In genomic region chr20:50722466-50723155, GRCh38 we compare ENCODE assay signal across 19 cellular contexts. TPM values are rescaled to one million over a fixed set of nuclear protein-coding genes. Genes with fewer than 3 reads are reported as not detected.
A peak's percentile ranks its signal among the peaks of the same experiment; 100 is the strongest.
DNase-seq lines count a peak whose midpoint lies in the region; ATAC-seq and TF ChIP-seq lines count a peak whose summit lies in the region.
"Had no signal": no experiment of that assay in that cellular context is flagged by ENCODE, and none has a peak within 500 bp of the region (broad histone marks: within the 10 kb centered on the region; RNA-seq: fewer than 3 reads in every experiment).

No MANE protein-coding gene starts in this region.

- H3K4me3 ChIP-seq in PC-9: no peak overlapping the region
- no peak overlapping the region for H3K4me3 ChIP-seq in gastrocnemius medialis
- no peak overlapping the region for H3K4me3 ChIP-seq in sigmoid colon
- H3K4me3 ChIP-seq: stomach had no signal

- WGBS in sigmoid colon, 2 donors: 84 to 89% methylated on average over 9 of the region's 9 CpGs

- peaks cover 54% of the 10 kb centered on the region for H3F3A ChIP-seq in PC-9 (ENCODE audit: insufficient read depth, low read depth)

- TF ChIP-seq EP300 in sigmoid colon (IDR thresholded peaks at IDR 0.05): no peak

- no peak for TF ChIP-seq POLR2A in gastrocnemius medialis (IDR thresholded peaks at IDR 0.05)
- TF ChIP-seq POLR2A in sigmoid colon (IDR thresholded peaks at IDR 0.05): no peak

- H3K9me3 ChIP-seq in PC-9 (ENCODE audit: insufficient read depth, low read depth) (no peaks in the 10 kb centered on the region), gastrocnemius medialis (no peaks in the 10 kb centered on the region), sigmoid colon (no peaks in the 10 kb centered on the region)
- H3K9me3 ChIP-seq: stomach had no signal

- no peaks in the 10 kb centered on the region for H3K9me3 Mint-ChIP-seq in activated CD8-positive, alpha-beta T cell treated with anti-CD3 and anti-CD28 coated beads, Interleukin-2, amount 10 ng/mL, durations not matched to agents 7 days and 5 days (ENCODE audit: insufficient read depth)
- H3K9me3 Mint-ChIP-seq: naive thymus-derived CD4-positive, alpha-beta T cell had no signal

- in situ Hi-C loops in gastrocnemius medialis (cut with MboI; ENCODE audit: low sequenced_read_pairs in 4 of 4): no loop called here

- H3K4me3 Mint-ChIP-seq in activated CD8-positive, alpha-beta T cell treated with anti-CD3 and anti-CD28 coated beads, Interleukin-2, amount 10 ng/mL, durations not matched to agents 7 days and 5 days: no peak overlapping the region
- H3K4me3 Mint-ChIP-seq: naive thymus-derived CD4-positive, alpha-beta T cell had no signal

- no peak overlapping the region for H2AFZ ChIP-seq in PC-9

- DNase-seq in PC-9: no peak
- peak; percentile 14 for DNase-seq in left lobe of liver (ENCODE audit: low spot score)
- no peak for DNase-seq in gastrocnemius medialis
- no peak for DNase-seq in dedifferentiated amniotic fluid mesenchymal stem cell (ENCODE audit: extremely low spot score)
- DNase-seq in mucosa of gallbladder (ENCODE audit: low spot score): no peak
- DNase-seq in sigmoid colon: no peak
- DNase-seq in activated CD8-positive, alpha-beta T cell treated with anti-CD3 and anti-CD28 coated beads, Interleukin-2, amount 10 ng/mL, durations not matched to agents 7 days and 5 days: no peak
- DNase-seq: activated CD4-positive, alpha-beta T cell treated with anti-CD3 and anti-CD28 coated beads for 48 hours; activated CD8-positive, alpha-beta memory T cell treated with anti-CD3 and anti-CD28 coated beads, Interleukin-2, amount 50 U/mL, for 48 hours; activated naive CD4-positive, alpha-beta T cell treated with Interleukin-2 at 50 U/mL for 16 hours; cortex of kidney; naive thymus-derived CD4-positive, alpha-beta T cell; NCI-H1092; NCI-H2171 treated with DMSO at 0.1 percent for 48 hours; NCI-H748 treated with DMSO at 0.1 percent for 48 hours; PC-3 had no signal

- H3K4me1 ChIP-seq in PC-9 (replicated peaks; ENCODE audit: insufficient read depth): peaks cover 49% of the 10 kb centered on the region
- H3K4me1 ChIP-seq in gastrocnemius medialis: peaks cover 14 to 47% of the 10 kb centered on the region in 2 donors
- peaks cover 0 to 20% (median 17%) of the 10 kb centered on the region in 4 donors for H3K4me1 ChIP-seq in sigmoid colon

- H3K4me1 Mint-ChIP-seq in activated CD8-positive, alpha-beta T cell treated with anti-CD3 and anti-CD28 coated beads, Interleukin-2, amount 10 ng/mL, durations not matched to agents 7 days and 5 days (ENCODE audit: low read depth): no peaks in the 10 kb centered on the region
- H3K4me1 Mint-ChIP-seq: naive thymus-derived CD4-positive, alpha-beta T cell had no signal

- H3K27me3 ChIP-seq in PC-9 (ENCODE audit: insufficient read depth, low read depth) (no peaks in the 10 kb centered on the region), gastrocnemius medialis (no peaks in the 10 kb centered on the region), sigmoid colon (no peaks in the 10 kb centered on the region)
- H3K27me3 ChIP-seq: stomach had no signal

- ATAC-seq in left lobe of liver: no peak
- no peak for ATAC-seq in gastrocnemius medialis
- ATAC-seq in activated CD8-positive, alpha-beta T cell treated with anti-CD3 and anti-CD28 coated beads, Interleukin-2, amount 10 ng/mL, durations not matched to agents 7 days and 5 days: no peak
- ATAC-seq: naive thymus-derived CD4-positive, alpha-beta T cell; PC-3; SK-N-SH treated with all-trans-retinoic acid at 6 μM for 48 hours had no signal

- peaks cover 5% of the 10 kb centered on the region for H3K27me3 Mint-ChIP-seq in activated CD8-positive, alpha-beta T cell treated with anti-CD3 and anti-CD28 coated beads, Interleukin-2, amount 10 ng/mL, durations not matched to agents 7 days and 5 days (ENCODE audit: low read depth)

- no peaks in the 10 kb centered on the region for H4K20me1 ChIP-seq in PC-9 (ENCODE audit: insufficient read depth)

- H3K27ac Mint-ChIP-seq in activated CD8-positive, alpha-beta T cell treated with anti-CD3 and anti-CD28 coated beads, Interleukin-2, amount 10 ng/mL, durations not matched to agents 7 days and 5 days: no peak overlapping the region

- POLR2A ChIA-PET in PC-9 (lab: Charles Lee; ENCODE audit: unreplicated experiment): no interaction called here
- POLR2A ChIA-PET in activated CD8-positive, alpha-beta T cell treated with anti-CD3 and anti-CD28 coated beads, Interleukin-2, amount 10 ng/mL, durations not matched to agents 7 days and 5 days (lab: Charles Lee): no interaction called here

- no peak for TF ChIP-seq CTCF in C4-2B (conservative IDR thresholded peaks at IDR 0.05)
- no peak for TF ChIP-seq CTCF in PC-9 (conservative IDR thresholded peaks at IDR 0.05)
- no peak for TF ChIP-seq CTCF in gastrocnemius medialis (IDR thresholded peaks at IDR 0.05 in 4 of 5, conservative IDR thresholded peaks at IDR 0.05 in 1 of 5)
- no peak for TF ChIP-seq CTCF in sigmoid colon (IDR thresholded peaks at IDR 0.05)

- no peak overlapping the region for H3K4me2 ChIP-seq in PC-9

- CTCF ChIA-PET in PC-9 (lab: Charles Lee): no interaction called here
- CTCF ChIA-PET in activated CD8-positive, alpha-beta T cell treated with anti-CD3 and anti-CD28 coated beads, Interleukin-2, amount 10 ng/mL, durations not matched to agents 7 days and 5 days (lab: Charles Lee): interaction anchor here (1.0 kb wide), 1 partner anchor 27 kb away, joined by 3 read pairs; no protein-coding TSS in a partner anchor

- BruUV-seq in PC-9 (replicated peaks; lab: Mats Ljungman, UMichigan): no TSS peak

- no peaks in the 10 kb centered on the region for H3K36me3 ChIP-seq in PC-9 (ENCODE audit: low read depth)
- H3K36me3 ChIP-seq in gastrocnemius medialis: no peaks in the 10 kb centered on the region
- H3K36me3 ChIP-seq in sigmoid colon: no peaks in the 10 kb centered on the region
- H3K36me3 ChIP-seq: stomach had no signal

- H3K36me3 Mint-ChIP-seq in activated CD8-positive, alpha-beta T cell treated with anti-CD3 and anti-CD28 coated beads, Interleukin-2, amount 10 ng/mL, durations not matched to agents 7 days and 5 days (ENCODE audit: low read depth): no peaks in the 10 kb centered on the region
- H3K36me3 Mint-ChIP-seq: naive thymus-derived CD4-positive, alpha-beta T cell had no signal

- no peaks in the 10 kb centered on the region for H3K79me2 ChIP-seq in PC-9 (ENCODE audit: low read depth)

- no peaks in the 10 kb centered on the region for H3K9me2 ChIP-seq in PC-9 (ENCODE audit: insufficient read depth)

- intact Hi-C loops in PC-9 (cut with micrococcal nuclease; ENCODE audit: unreplicated experiment) (no loop called here), gastrocnemius medialis (cut with DNase I; ENCODE audit: low total_unique reads) (no loop called here), sigmoid colon (cut with DNase I) (no loop called here)

- peak overlapping the region; percentile 25; the same call in 1 of the 2 replicates for H3K27ac ChIP-seq in C4-2B
- H3K27ac ChIP-seq in PC-9: 0 out of 2 replicates have a peak overlapping the region, but pooled peaks have one; percentile 9
- H3K27ac ChIP-seq in gastrocnemius medialis: peak overlapping the region; percentile 79 to 95 (median 84)
- peak overlapping the region in 2 of 4 donors; percentile 11 to 51 for H3K27ac ChIP-seq in sigmoid colon

RNA-seq across cellular contexts. Expression of gene PARD6B, which starts 8.8 kb away (rescaled TPM):
- total RNA-seq in PC-9 (2021): 52.2 and 80.3 TPM in 2 replicates
- 10.9 TPM for total RNA-seq in left lobe of liver
- 10 to 100 TPM in 1 of 4 donors, 1 to 10 TPM in 2, under 1 TPM in 1; 0.72 to 15.3 (median 2.3) TPM for total RNA-seq in gastrocnemius medialis
- total RNA-seq in mucosa of gallbladder: 41.1 TPM
- total RNA-seq in sigmoid colon: 1 to 10 TPM in 2 of 4 donors, under 1 TPM in 2; 0.83 to 1.8 (median 1.2) TPM
- polyA plus RNA-seq in sigmoid colon: 1 to 10 TPM; 2.4 to 5.1 (median 3.0) TPM
- 1 to 10 TPM; 4.3 to 6.0 TPM for total RNA-seq in activated CD8-positive, alpha-beta T cell treated with anti-CD3 and anti-CD28 coated beads, Interleukin-2, amount 10 ng/mL, durations not matched to agents 7 days and 5 days

RNA-seq across cellular contexts. Expression of gene RIPOR3, which starts 31.3 kb away (rescaled TPM):
- 4.1 and 6.3 TPM in 2 replicates for total RNA-seq in PC-9 (2021)
- total RNA-seq in left lobe of liver: 20.1 TPM
- 10 to 100 TPM in 1 of 4 donors, 1 to 10 TPM in 3; 5.3 to 12.5 (median 8.2) TPM for total RNA-seq in gastrocnemius medialis
- 6.4 TPM for total RNA-seq in mucosa of gallbladder
- total RNA-seq in sigmoid colon: 10 to 100 TPM in 3 of 4 donors, 1 to 10 TPM in 1; 9.4 to 28.0 (median 15.1) TPM
- 1 to 10 TPM in 2 of 3 donors, under 1 TPM in 1; 0.92 to 7.8 (median 4.8) TPM for polyA plus RNA-seq in sigmoid colon
- total RNA-seq in activated CD8-positive, alpha-beta T cell treated with anti-CD3 and anti-CD28 coated beads, Interleukin-2, amount 10 ng/mL, durations not matched to agents 7 days and 5 days: not detected
